In the genomic region with DNA sequence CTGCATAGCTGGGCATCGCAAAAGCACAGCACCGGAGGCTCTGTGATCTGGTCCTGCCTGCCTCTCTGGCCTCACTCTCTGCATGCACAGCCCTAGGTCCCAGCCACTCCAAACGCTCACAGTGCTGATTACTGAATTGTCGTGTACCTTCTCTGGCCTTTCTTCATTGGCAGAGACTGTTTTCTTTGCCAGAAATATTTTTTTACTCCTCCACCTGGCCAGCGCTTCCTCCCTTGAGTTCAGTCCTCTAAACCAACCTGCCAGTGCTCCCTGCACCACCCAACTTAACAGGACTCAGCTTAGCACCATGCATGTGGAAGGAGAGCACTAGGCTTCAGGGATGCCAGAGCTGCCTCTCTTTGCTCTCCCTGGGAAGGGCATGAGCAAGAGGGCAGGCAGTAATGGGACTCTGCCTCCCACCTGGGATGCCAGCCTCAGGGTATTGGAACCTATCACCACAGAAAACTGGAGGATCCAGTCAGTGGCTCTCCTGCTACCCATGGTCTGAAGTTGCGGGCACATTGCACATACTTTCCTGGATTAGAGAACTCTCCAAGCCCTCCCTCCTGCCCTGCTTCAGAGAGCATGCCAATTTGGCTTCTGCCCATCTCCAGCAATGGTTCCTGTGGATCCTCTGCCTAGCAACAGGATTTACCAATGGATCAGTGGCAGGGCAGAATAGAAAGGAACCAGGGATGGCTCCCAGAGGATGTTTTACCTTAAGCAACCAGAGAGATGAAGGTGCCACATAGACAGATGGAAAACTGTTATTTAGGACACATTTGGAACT, we compare ENCODE assay signal across 22 cellular contexts. TPM values are rescaled to one million over a fixed set of nuclear protein-coding genes. Genes with fewer than 3 reads are reported as not detected.
DNase-seq lines count a peak whose midpoint lies in the region; FAIRE-seq and TF ChIP-seq lines count a peak whose summit lies in the region.
"Had no signal": no experiment of that assay in that cellular context is flagged by ENCODE, and none has a peak within 500 bp of the region (broad histone marks: within the 10 kb centered on the region; RNA-seq: fewer than 3 reads in every experiment).

No MANE protein-coding gene starts in this region.

- no peaks in the 10 kb centered on the region for H3K27me3 Mint-ChIP-seq in neural crest cell (ENCODE audit: low read depth)

- H3K27me3 ChIP-seq in MG63 = no peaks in the 10 kb centered on the region
- H3K27me3 ChIP-seq in bronchial epithelial cell (ENCODE audit: control insufficient read depth, insufficient read depth, low read length) = no peaks in the 10 kb centered on the region
- no peaks in the 10 kb centered on the region for H3K27me3 ChIP-seq in mammary epithelial cell (ENCODE audit: insufficient read depth, low read length)

- no peaks in the 10 kb centered on the region for H3K4me1 ChIP-seq in mammary epithelial cell (ENCODE audit: insufficient read depth, low read length)

- H3K4me3 ChIP-seq in MG63 = no peak overlapping the region
- H3K4me3 ChIP-seq in bronchial epithelial cell (ENCODE audit: low read depth, low read length) = no peak overlapping the region
- H3K4me3 ChIP-seq in mammary epithelial cell (replicated peaks in 1 of 3; ENCODE audit: insufficient read depth in 1 of 3, low read depth in 2 of 3, low read length in 3 of 3) = no peak overlapping the region

- DNase-seq in NCI-H1092 treated with DMSO at 0.1 percent for 48 hours (lab: John Stamatoyannopoulos, UW) (peak; percentile 9), NCI-H1092 (lab: John Stamatoyannopoulos, UW) (no peak), MG63 (peak; percentile 16), bronchial epithelial cell (ENCODE audit: low read depth) (no peak), neural crest cell (ENCODE audit: low read depth, low spot score) (no peak), AG08396 (ENCODE audit: low spot score) (no peak), mammary epithelial cell (no peak), H54 (ENCODE audit: insufficient read length, low spot score) (no peak)
- DNase-seq: 8988T; activated CD4-positive, alpha-beta T cell treated with anti-CD3 and anti-CD28 coated beads, Interleukin-2, amount 50 U/mL, for 1 hour; activated naive CD4-positive, alpha-beta T cell treated with anti-CD3 and anti-CD28 coated beads, Interleukin-2, amount 10 ng/mL, durations not matched to agents 7 days and 5 days; amniotic stem cell; GDM1; naive thymus-derived CD8-positive, alpha-beta T cell; NCI-H2081 treated with DMSO at 0.1 percent for 48 hours; NCI-H510A treated with DMSO at 0.1 percent for 48 hours; SIG-M5; stimulated activated naive CD8-positive, alpha-beta T cell treated with anti-CD3 and anti-CD28 coated beads, Interleukin-15, amount 100 ng/mL, for 72 hours; T1000 had no signal

- in situ Hi-C loops in mammary epithelial cell (cut with MboI; ENCODE audit: low sequenced_read_pairs in 2 of 2) = no loop called here

- H4K20me1 ChIP-seq in mammary epithelial cell (ENCODE audit: insufficient read depth, low read length) = no peaks in the 10 kb centered on the region

- peaks cover 21% of the 10 kb centered on the region for H3K4me1 Mint-ChIP-seq in neural crest cell

- H3K27ac Mint-ChIP-seq in neural crest cell (ENCODE audit: unreplicated experiment) = peak overlapping the region; percentile 70
- H3K27ac Mint-ChIP-seq: activated naive CD4-positive, alpha-beta T cell treated with anti-CD3 and anti-CD28 coated beads, Interleukin-2, amount 10 ng/mL, durations not matched to agents 7 days and 5 days; activated T-helper 1 cell treated with anti-CD3 and anti-CD28 coated beads, Interleukin-12 subunit alpha, Interleukin-12 subunit beta, Interleukin-2, Interleukin-4 antibody, amounts not matched to agents 30 ng/mL and 10 ng/mL and 1 ng/mL, durations not matched to agents 14 hours and 24 hours and 36 hours; dendritic cell treated with granulocyte-macrophage colony-stimulating factor and Interleukin-4, amounts not matched to agents 40 ng/mL and 50 ng/mL, for 4 days; naive thymus-derived CD8-positive, alpha-beta T cell; stimulated activated naive CD8-positive, alpha-beta T cell treated with anti-CD3 and anti-CD28 coated beads, Interleukin-15, amount 100 ng/mL, for 72 hours had no signal

- dilution Hi-C loops in mammary epithelial cell (cut with HindIII; ENCODE audit: low sequenced_read_pairs) = no loop called here

- H3K4me2 ChIP-seq in mammary epithelial cell (ENCODE audit: insufficient read depth, low read depth, low read length) = no peak overlapping the region

- no peaks in the 10 kb centered on the region for H3K9me3 Mint-ChIP-seq in neural crest cell
- H3K9me3 Mint-ChIP-seq: activated naive CD4-positive, alpha-beta T cell treated with anti-CD3 and anti-CD28 coated beads, Interleukin-2, amount 10 ng/mL, durations not matched to agents 7 days and 5 days; activated T-helper 1 cell treated with anti-CD3 and anti-CD28 coated beads, Interleukin-12 subunit alpha, Interleukin-12 subunit beta, Interleukin-2, Interleukin-4 antibody, amounts not matched to agents 30 ng/mL and 10 ng/mL and 1 ng/mL, durations not matched to agents 14 hours and 24 hours and 36 hours; dendritic cell treated with granulocyte-macrophage colony-stimulating factor and Interleukin-4, amounts not matched to agents 40 ng/mL and 50 ng/mL, for 4 days; naive thymus-derived CD8-positive, alpha-beta T cell; stimulated activated naive CD8-positive, alpha-beta T cell treated with anti-CD3 and anti-CD28 coated beads, Interleukin-15, amount 100 ng/mL, for 72 hours had no signal

- H2AFZ ChIP-seq in mammary epithelial cell (ENCODE audit: low read depth, low read length) = no peak overlapping the region

- WGBS in mammary epithelial cell (ENCODE audit: low coverage, missing lambda C conversion rate) = 40% methylated on average over 5 of the region's 6 CpGs

- no peak overlapping the region for H3K27ac ChIP-seq in mammary epithelial cell (ENCODE audit: insufficient read depth, low read depth, low read length)

- FAIRE-seq in bronchial epithelial cell (lab: Jason Lieb, UNC) = peak; percentile 62
- no peak for FAIRE-seq in H54 (lab: Jason Lieb, UNC)
- FAIRE-seq: GM19239 had no signal

- TF ChIP-seq CTCF in bronchial epithelial cell (IDR thresholded peaks at IDR 0.05; ENCODE audit: insufficient read depth, low read length, severe bottlenecking) = no peak
- TF ChIP-seq CTCF in neural crest cell (conservative IDR thresholded peaks at IDR 0.05) = no peak
- TF ChIP-seq CTCF in mammary epithelial cell (conservative IDR thresholded peaks at IDR 0.05 in 1 of 2, IDR thresholded peaks at IDR 0.05 in 1 of 2; ENCODE audit: extremely low read depth in 1 of 2, insufficient read depth in 1 of 2, low read depth in 1 of 2, low read length in 2 of 2) = no peak

- H3K79me2 ChIP-seq in mammary epithelial cell (ENCODE audit: insufficient read depth, low read length) = no peaks in the 10 kb centered on the region

- CTCF ChIA-PET in mammary epithelial cell (lab: Charles Lee; ENCODE audit: low non-redundant PET) = no interaction called here

- no peak overlapping the region for H3K9ac ChIP-seq in mammary epithelial cell (ENCODE audit: insufficient read depth, low read length)

- H3K36me3 ChIP-seq in MG63 (no peaks in the 10 kb centered on the region), bronchial epithelial cell (ENCODE audit: control insufficient read depth, insufficient read depth, low read length) (no peaks in the 10 kb centered on the region), mammary epithelial cell (ENCODE audit: insufficient read depth, low read length) (no peaks in the 10 kb centered on the region)

- H3K9me3 ChIP-seq in MG63 = no peaks in the 10 kb centered on the region
- no peaks in the 10 kb centered on the region for H3K9me3 ChIP-seq in mammary epithelial cell (replicated peaks; ENCODE audit: insufficient read depth, low read length)

- H3K4me3 Mint-ChIP-seq in neural crest cell = no peak overlapping the region
- H3K4me3 Mint-ChIP-seq: activated naive CD4-positive, alpha-beta T cell treated with anti-CD3 and anti-CD28 coated beads, Interleukin-2, amount 10 ng/mL, durations not matched to agents 7 days and 5 days; activated T-helper 1 cell treated with anti-CD3 and anti-CD28 coated beads, Interleukin-12 subunit alpha, Interleukin-12 subunit beta, Interleukin-2, Interleukin-4 antibody, amounts not matched to agents 30 ng/mL and 10 ng/mL and 1 ng/mL, durations not matched to agents 14 hours and 24 hours and 36 hours; dendritic cell treated with granulocyte-macrophage colony-stimulating factor and Interleukin-4, amounts not matched to agents 40 ng/mL and 50 ng/mL, for 4 days; naive thymus-derived CD8-positive, alpha-beta T cell; stimulated activated naive CD8-positive, alpha-beta T cell treated with anti-CD3 and anti-CD28 coated beads, Interleukin-15, amount 100 ng/mL, for 72 hours had no signal

- intact Hi-C loops in mammary epithelial cell (cut with micrococcal nuclease) = no loop called here

- H3K36me3 Mint-ChIP-seq in neural crest cell (ENCODE audit: low read depth) = no peaks in the 10 kb centered on the region
- H3K36me3 Mint-ChIP-seq: activated naive CD4-positive, alpha-beta T cell treated with anti-CD3 and anti-CD28 coated beads, Interleukin-2, amount 10 ng/mL, durations not matched to agents 7 days and 5 days; naive thymus-derived CD8-positive, alpha-beta T cell had no signal

- no peak for TF ChIP-seq POLR2A in H54 (IDR thresholded peaks at IDR 0.05; ENCODE audit: low read depth, low read length)

- no TSS peak for BruUV-seq in mammary epithelial cell (replicated peaks; lab: Mats Ljungman, UMichigan)

RNA-seq across cellular contexts. Expression of gene GNAZ, which starts 37.0 kb away (rescaled TPM):
- 10.5 and 12.8 TPM in 2 replicates for total RNA-seq in MG63 (2014; rRNA removed; shearing (Covaris generic); ENCODE audit: low replicate concordance)
- total RNA-seq in bronchial epithelial cell (under 0.01 TPM in 2 replicates), neural crest cell (25.2 and 25.5 TPM in 2 replicates), mammary epithelial cell (10 to 100 TPM in 1 of 2 donors, 1 to 10 TPM in 1; 2.0 to 12.0 TPM)
- polyA plus RNA-seq in mammary epithelial cell = 0.75 TPM
- not detected for polyA minus RNA-seq in mammary epithelial cell

Comparison
In these comparisons a context has a peak if more than half of its experiments do, and no peak if none do; other contexts are left out.
1. DNase-seq: peak in NCI-H1092 treated with DMSO at 0.1 percent for 48 hours (single experiment) and MG63 (single experiment); none in NCI-H1092 (single experiment), bronchial epithelial cell (single experiment), neural crest cell (single experiment), AG08396 (single experiment), mammary epithelial cell (single experiment) and H54 (single experiment).